Comparison of ENCODE assay signal across 9 cellular contexts in the genomic region with DNA sequence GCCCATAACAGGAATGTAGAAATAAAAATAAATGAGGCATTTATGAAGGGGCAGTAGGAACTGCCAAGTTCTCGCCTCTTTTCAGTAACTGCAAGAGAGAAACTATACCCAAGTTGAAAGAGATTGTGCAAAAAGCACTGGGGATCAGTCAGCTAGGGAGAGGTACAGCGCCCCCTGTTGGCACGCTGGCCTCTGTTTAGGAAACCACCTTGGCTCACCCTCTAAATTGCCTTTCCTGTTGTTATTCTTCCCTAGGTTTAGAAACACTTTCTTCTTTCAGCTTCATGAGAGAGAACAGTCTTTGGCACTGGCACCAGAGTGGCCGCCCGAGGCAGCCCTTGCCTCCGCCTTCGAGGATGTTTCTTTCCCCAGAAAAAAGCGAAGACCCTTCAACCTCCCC.
DNase-seq lines count a peak whose midpoint lies in the region; ATAC-seq and TF ChIP-seq lines count a peak whose summit lies in the region.
"Had no signal": no experiment of that assay in that cellular context is flagged by ENCODE, and none has a peak within 500 bp of the region (broad histone marks: within the 10 kb centered on the region; RNA-seq: fewer than 3 reads in every experiment).

No MANE protein-coding gene starts in this region.

- peak; percentile 94 for TF ChIP-seq CTCF in GM12873 (IDR thresholded peaks at IDR 0.05; ENCODE audit: insufficient read depth, low read depth, low read length, missing control alignments)
- no peak for TF ChIP-seq CTCF in PC-9 (conservative IDR thresholded peaks at IDR 0.05)

- H3K9me3 ChIP-seq in mesenchymal stem cell (ENCODE audit: control insufficient read depth, low read length) (no peaks in the 10 kb centered on the region), PC-9 (ENCODE audit: insufficient read depth, low read depth) (no peaks in the 10 kb centered on the region)

- H4K20me1 ChIP-seq in PC-9 (ENCODE audit: insufficient read depth): no peaks in the 10 kb centered on the region

- H4K8ac ChIP-seq in mesenchymal stem cell (ENCODE audit: low read length): no peak overlapping the region

- no peaks in the 10 kb centered on the region for H3K9me3 Mint-ChIP-seq in activated CD4-positive, alpha-beta T cell treated with anti-CD3 and anti-CD28 coated beads for 36 hours (ENCODE audit: low read depth)
- H3K9me3 Mint-ChIP-seq: central memory CD8-positive, alpha-beta T cell had no signal

- no peak overlapping the region for H2AK5ac ChIP-seq in mesenchymal stem cell (ENCODE audit: low read length, severe bottlenecking)

- intact Hi-C loops in activated CD4-positive, alpha-beta T cell treated with anti-CD3 and anti-CD28 coated beads for 36 hours (cut with DNase I, micrococcal nuclease): loop anchor here in 1 of 2 experiments (1.0 to 5.0 kb wide), 3 partner anchors 382 to 485 kb away; no protein-coding TSS in a partner anchor
- intact Hi-C loops in PC-9 (cut with micrococcal nuclease; ENCODE audit: unreplicated experiment): no loop called here

- H3K27me3 Mint-ChIP-seq in activated CD4-positive, alpha-beta T cell treated with anti-CD3 and anti-CD28 coated beads for 36 hours: no peaks in the 10 kb centered on the region
- H3K27me3 Mint-ChIP-seq: central memory CD8-positive, alpha-beta T cell had no signal

- H4K91ac ChIP-seq in mesenchymal stem cell (ENCODE audit: low read length): no peak overlapping the region

- H3K9ac ChIP-seq in mesenchymal stem cell (ENCODE audit: low read length): no peak overlapping the region

- DNase-seq in NCI-H146 treated with DMSO at 0.1 percent for 48 hours (lab: John Stamatoyannopoulos, UW; ENCODE audit: unreplicated experiment) (peak; percentile 36), mesenchymal stem cell (peak; percentile 23), PC-9 (no peak), GOT3 (lab: John Stamatoyannopoulos, UW) (no peak)
- DNase-seq in activated CD4-positive, alpha-beta T cell treated with anti-CD3 and anti-CD28 coated beads for 36 hours: peak; percentile 81
- DNase-seq in effector CD4-positive, alpha-beta T cell: peak; percentile 41
- peak; percentile 17 to 25 for DNase-seq in stimulated activated CD8-positive, alpha-beta memory T cell treated with anti-CD3 and anti-CD28 coated beads, Interleukin-7, amount 100 ng/mL, for 4 hours (ENCODE audit: low read depth in 2 of 2)

- no peak overlapping the region for H2BK15ac ChIP-seq in mesenchymal stem cell (ENCODE audit: low read depth, poor library complexity, severe bottlenecking)

- no peaks in the 10 kb centered on the region for H3K36me3 ChIP-seq in mesenchymal stem cell (ENCODE audit: control insufficient read depth in 1 of 2, insufficient read depth in 2 of 2, low read depth in 1 of 2, low read length in 2 of 2)
- H3K36me3 ChIP-seq in PC-9 (ENCODE audit: low read depth): no peaks in the 10 kb centered on the region

- ATAC-seq in activated CD4-positive, alpha-beta T cell treated with anti-CD3 and anti-CD28 coated beads for 36 hours: no peak

- H3K79me1 ChIP-seq in mesenchymal stem cell (replicated peaks; ENCODE audit: low read length, poor library complexity, severe bottlenecking): no peaks in the 10 kb centered on the region

- CTCF ChIA-PET in activated CD4-positive, alpha-beta T cell treated with anti-CD3 and anti-CD28 coated beads for 36 hours (lab: Charles Lee): interaction anchor here (1.1 to 1.6 kb wide), 7 partner anchors 10 to 401 kb away, joined by 3 to 6 read pairs (median 4); no protein-coding TSS in a partner anchor
- CTCF ChIA-PET in PC-9 (lab: Charles Lee): no interaction called here

- H3K4me3 ChIP-seq in mesenchymal stem cell (ENCODE audit: insufficient read depth in 1 of 2, low read depth in 1 of 2, low read length in 2 of 2) (no peak overlapping the region), PC-9 (no peak overlapping the region)

- H3K79me2 ChIP-seq in PC-9 (ENCODE audit: low read depth): no peaks in the 10 kb centered on the region

- no peak overlapping the region for H3K23ac ChIP-seq in mesenchymal stem cell (ENCODE audit: low read length in 2 of 2)

- H3K4ac ChIP-seq in mesenchymal stem cell (ENCODE audit: low read depth in 1 of 2, low read length in 2 of 2): no peak overlapping the region

- no TSS peak for BruUV-seq in PC-9 (replicated peaks; lab: Mats Ljungman, UMichigan)

- POLR2A ChIA-PET in activated CD4-positive, alpha-beta T cell treated with anti-CD3 and anti-CD28 coated beads for 36 hours (lab: Charles Lee): no interaction called here
- POLR2A ChIA-PET in PC-9 (lab: Charles Lee; ENCODE audit: unreplicated experiment): no interaction called here

- H3K4me1 ChIP-seq in mesenchymal stem cell (ENCODE audit: control insufficient read depth, insufficient read depth, low read depth, low read length) (no peaks in the 10 kb centered on the region), PC-9 (replicated peaks; ENCODE audit: insufficient read depth) (no peaks in the 10 kb centered on the region)

- no peak overlapping the region for H2BK5ac ChIP-seq in mesenchymal stem cell (ENCODE audit: low read depth, low read length, poor library complexity, severe bottlenecking)

- H3K27me3 ChIP-seq in mesenchymal stem cell (ENCODE audit: control insufficient read depth in 1 of 2, insufficient read depth in 1 of 2, low read length in 2 of 2) (peaks cover 0 to 26% of the 10 kb centered on the region in 2 experiments), PC-9 (ENCODE audit: insufficient read depth, low read depth) (no peaks in the 10 kb centered on the region)

- no peak overlapping the region for H2BK12ac ChIP-seq in mesenchymal stem cell (ENCODE audit: low read length in 2 of 2)

- WGBS in mesenchymal stem cell: 11% methylated on average over 6 of the region's 8 CpGs

- H3K27ac ChIP-seq in mesenchymal stem cell (ENCODE audit: low read length, poor library complexity, severe bottlenecking) (no peak overlapping the region), PC-9 (no peak overlapping the region)

- H3K4me3 Mint-ChIP-seq in activated CD4-positive, alpha-beta T cell treated with anti-CD3 and anti-CD28 coated beads for 36 hours: no peak overlapping the region
- H3K4me3 Mint-ChIP-seq: central memory CD8-positive, alpha-beta T cell had no signal

- no peaks in the 10 kb centered on the region for H3K4me1 Mint-ChIP-seq in activated CD4-positive, alpha-beta T cell treated with anti-CD3 and anti-CD28 coated beads for 36 hours
- H3K4me1 Mint-ChIP-seq: central memory CD8-positive, alpha-beta T cell had no signal

- H3F3A ChIP-seq in PC-9 (ENCODE audit: insufficient read depth, low read depth): no peaks in the 10 kb centered on the region

- H3K4me2 ChIP-seq in mesenchymal stem cell (ENCODE audit: low read length, poor library complexity, severe bottlenecking) (no peak overlapping the region), PC-9 (no peak overlapping the region)

- H3K14ac ChIP-seq in mesenchymal stem cell (ENCODE audit: low read length in 2 of 2): no peak overlapping the region

- H2AFZ ChIP-seq in mesenchymal stem cell (ENCODE audit: low read depth, low read length): no peak overlapping the region
- H2AFZ ChIP-seq in PC-9: no peak overlapping the region

- no peaks in the 10 kb centered on the region for H3K9me2 ChIP-seq in PC-9 (ENCODE audit: insufficient read depth)

- no peak overlapping the region for H2BK120ac ChIP-seq in mesenchymal stem cell (ENCODE audit: low read depth, low read length)

- no peak overlapping the region for H3K27ac Mint-ChIP-seq in activated CD4-positive, alpha-beta T cell treated with anti-CD3 and anti-CD28 coated beads for 36 hours

- H3K18ac ChIP-seq in mesenchymal stem cell (ENCODE audit: low read depth in 1 of 2, low read length in 2 of 2): no peak overlapping the region

- H3K36me3 Mint-ChIP-seq in activated CD4-positive, alpha-beta T cell treated with anti-CD3 and anti-CD28 coated beads for 36 hours (ENCODE audit: low read depth): no peaks in the 10 kb centered on the region

Comparison
In these comparisons a context has a peak if more than half of its experiments do, and no peak if none do; other contexts are left out.
1. DNase-seq: peak in NCI-H146 treated with DMSO at 0.1 percent for 48 hours (single experiment), activated CD4-positive, alpha-beta T cell treated with anti-CD3 and anti-CD28 coated beads for 36 hours (single experiment), effector CD4-positive, alpha-beta T cell (single experiment), mesenchymal stem cell (single experiment) and stimulated activated CD8-positive, alpha-beta memory T cell treated with anti-CD3 and anti-CD28 coated beads, Interleukin-7, amount 100 ng/mL, for 4 hours (2 of 2); none in PC-9 (0 of 2) and GOT3 (single experiment).